Comparison of ENCODE assay signal across 8 cellular contexts in genomic region chr17:81034779-81035388, GRCh38. TPM values are rescaled to one million over a fixed set of nuclear protein-coding genes. Genes with fewer than 3 reads are reported as not detected.
A peak's percentile ranks its signal among the peaks of the same experiment; 100 is the strongest.
DNase-seq lines count a peak whose midpoint lies in the region; ATAC-seq, FAIRE-seq and TF ChIP-seq lines count a peak whose summit lies in the region.

BAIAP2 (plus strand) TSS chr17:81035151; CDS start chr17:81035255, 104 bp downstream.

- H3K9me3 ChIP-seq in astrocyte (ENCODE audit: insufficient read depth, low read depth, low read length) (no peaks in the 10 kb centered on the region), right cardiac atrium (ENCODE audit: control insufficient read depth, low read length) (no peaks in the 10 kb centered on the region)

- H3K4me3 ChIP-seq in astrocyte (ENCODE audit: insufficient read depth, low read depth, low read length) (peak within 1 kb of the TSS; percentile 71), right cardiac atrium (ENCODE audit: low read length) (peak within 1 kb of the TSS; percentile 87)

- intact Hi-C loops in right cardiac atrium (cut with DNase I) = no loop called here

- H3K4me1 Mint-ChIP-seq in astrocyte (ENCODE audit: low read depth, unreplicated experiment) = peaks cover 14% of the 10 kb centered on the region

- H3K27me3 ChIP-seq in astrocyte (ENCODE audit: insufficient read depth, low read length) (no peaks in the 10 kb centered on the region), right cardiac atrium (ENCODE audit: control insufficient read depth, insufficient read depth) (no peaks in the 10 kb centered on the region)

- peak within 1 kb of the TSS; percentile 23 for H2AFZ ChIP-seq in astrocyte (ENCODE audit: low read depth, low read length)

- FAIRE-seq in astrocyte (lab: Jason Lieb, UNC) = no peak

- peak; percentile 35 for TF ChIP-seq CTCF in GM10266 (IDR thresholded peaks at IDR 0.05; ENCODE audit: control insufficient read depth, insufficient read depth, low read depth, missing control alignments)
- TF ChIP-seq CTCF in astrocyte (IDR thresholded peaks at IDR 0.05; ENCODE audit: insufficient read depth, low read depth, low read length) = no peak

- H3K9ac ChIP-seq in astrocyte (ENCODE audit: low read length) = peak within 1 kb of the TSS; percentile 75

- peak within 1 kb of the TSS; percentile 92 for H3K4me3 Mint-ChIP-seq in astrocyte (ENCODE audit: unreplicated experiment)

- peaks cover 12% of the 10 kb centered on the region for H3K36me3 Mint-ChIP-seq in astrocyte (ENCODE audit: low read depth, unreplicated experiment)

- H3K27ac Mint-ChIP-seq in astrocyte (ENCODE audit: unreplicated experiment) = peak within 1 kb of the TSS; percentile 66

- H3K27me3 Mint-ChIP-seq in astrocyte (ENCODE audit: low read depth, unreplicated experiment) = peaks cover 7% of the 10 kb centered on the region

- peaks cover 52% of the 10 kb centered on the region for H4K20me1 ChIP-seq in astrocyte (ENCODE audit: insufficient read depth, low read length)

- ATAC-seq in HG02642 (IDR thresholded peaks at IDR 0.05; ENCODE audit: poor library complexity, unreplicated experiment) = peak; percentile 66
- peak; percentile 77 to 80 for ATAC-seq in right cardiac atrium

- DNase-seq in GM10266 (ENCODE audit: extremely low spot score) (peak; percentile 100), NCI-H146 treated with DMSO at 0.1 percent for 48 hours (lab: John Stamatoyannopoulos, UW; ENCODE audit: unreplicated experiment) (peak; percentile 74), T-helper 22 cell (ENCODE audit: low read depth) (peak; percentile 94), astrocyte (ENCODE audit: low read depth) (peak; percentile 76), right cardiac atrium (peak; percentile 97 to 99 (median 99)), pulmonary artery endothelial cell (ENCODE audit: low read depth, low spot score) (peak; percentile 79), ureter (ENCODE audit: low spot score) (peak; percentile 97)

- peak within 1 kb of the TSS; percentile 41 for H3K27ac ChIP-seq in astrocyte (ENCODE audit: low read depth, low read length)
- peak within 1 kb of the TSS; percentile 53 for H3K27ac ChIP-seq in right cardiac atrium (ENCODE audit: low read length)

- H3K4me2 ChIP-seq in astrocyte (ENCODE audit: low read length) = peak within 1 kb of the TSS; percentile 95

- H3K4me1 ChIP-seq in astrocyte (ENCODE audit: insufficient read depth, low read length) (peaks cover 44% of the 10 kb centered on the region), right cardiac atrium (ENCODE audit: control insufficient read depth, insufficient read depth, low read length) (peaks cover 29% of the 10 kb centered on the region)

- no peaks in the 10 kb centered on the region for H3K36me3 ChIP-seq in astrocyte (ENCODE audit: insufficient read depth, low read length)

- WGBS in right cardiac atrium = under 1% methylated on average over 75 of the region's 76 CpGs

- H3K9me3 Mint-ChIP-seq in astrocyte (ENCODE audit: unreplicated experiment) = no peaks in the 10 kb centered on the region

- peaks cover 43% of the 10 kb centered on the region for H3K79me2 ChIP-seq in astrocyte (ENCODE audit: insufficient read depth, low read length)

RNA-seq across cellular contexts. Expression of gene BAIAP2, which starts in this region (rescaled TPM):
- total RNA-seq in astrocyte (43.3 and 51.4 TPM in 2 replicates), right cardiac atrium (10 to 100 TPM; 20.5 to 39.5 (median 33.8) TPM), pulmonary artery endothelial cell (4.7 and 8.0 TPM in 2 replicates), ureter (48.7 TPM)
- polyA plus RNA-seq in right cardiac atrium = 31.8 TPM

Comparison
In these comparisons a context has a peak if more than half of its experiments do, and no peak if none do; other contexts are left out.
1. Peak in every context shown above with its lines: DNase-seq, ATAC-seq, H3K4me3 ChIP-seq and H3K27ac ChIP-seq.